In the genomic region with DNA sequence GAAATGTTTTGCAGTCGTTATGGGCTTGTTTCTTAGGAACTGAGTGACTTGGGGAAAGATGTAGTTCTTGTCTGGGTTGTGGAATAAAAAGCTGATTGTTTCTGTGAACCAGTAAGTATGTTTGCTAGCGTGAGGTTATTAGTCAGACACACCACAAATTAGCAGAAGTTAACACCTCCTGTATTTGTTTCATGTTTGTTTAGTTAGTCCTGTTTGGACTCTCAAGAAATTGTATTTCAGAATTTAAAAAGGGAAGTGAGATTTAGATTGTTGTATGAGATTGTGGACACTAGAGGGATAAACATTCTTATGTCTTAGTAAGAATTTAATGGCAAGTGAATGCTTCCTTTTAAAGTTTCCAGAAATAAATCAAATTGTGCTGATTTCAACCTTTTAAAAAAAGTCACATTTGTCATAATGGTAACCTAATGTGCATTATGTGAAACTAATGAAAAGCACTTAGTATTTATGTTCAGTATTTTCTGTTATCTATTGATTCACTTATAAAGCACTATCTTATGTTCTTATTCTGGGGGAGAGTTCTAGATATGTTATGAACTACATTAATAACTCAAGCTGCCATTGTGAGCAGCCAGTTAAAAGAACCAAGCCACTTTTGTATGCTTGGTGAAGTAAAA, we compare ENCODE assay signal across 9 cellular contexts. TPM values are rescaled to one million over a fixed set of nuclear protein-coding genes. Genes with fewer than 3 reads are reported as not detected.
DNase-seq lines count a peak whose midpoint lies in the region; ATAC-seq, FAIRE-seq and TF ChIP-seq lines count a peak whose summit lies in the region.
"Had no signal": no experiment of that assay in that cellular context is flagged by ENCODE, and none has a peak within 500 bp of the region (broad histone marks: within the 10 kb centered on the region; RNA-seq: fewer than 3 reads in every experiment).

No MANE protein-coding gene starts in this region.

- no peaks in the 10 kb centered on the region for H3K9me3 Mint-ChIP-seq in progenitor cell of endocrine pancreas (ENCODE audit: low read depth)

- peaks cover 12% of the 10 kb centered on the region for H3K4me1 Mint-ChIP-seq in progenitor cell of endocrine pancreas (ENCODE audit: low read depth)

- ATAC-seq in GM18867 (IDR thresholded peaks at IDR 0.05; ENCODE audit: unreplicated experiment), result peak; percentile 98
- peak; percentile 97 for ATAC-seq in HG02885 (IDR thresholded peaks at IDR 0.05; ENCODE audit: poor library complexity, unreplicated experiment)

- H3K27me3 Mint-ChIP-seq in progenitor cell of endocrine pancreas, result no peaks in the 10 kb centered on the region

- intact Hi-C loops in kidney (cut with DNase I), result no loop called here

- no peak overlapping the region for H3K4me3 Mint-ChIP-seq in progenitor cell of endocrine pancreas (ENCODE audit: low read depth)

- DNase-seq in RPMI7951 (ENCODE audit: low read depth) (peak; percentile 16), kidney (no peak), substantia nigra (lab: John Stamatoyannopoulos, UW) (no peak), progenitor cell of endocrine pancreas (ENCODE audit: low spot score, unreplicated experiment) (no peak), NCI-H146 (lab: John Stamatoyannopoulos, UW) (no peak)
- no peak for DNase-seq in activated CD4-positive, alpha-beta T cell treated with anti-CD3 and anti-CD28 coated beads, Interleukin-2, amount 50 U/mL, for 1 hour

- no peaks in the 10 kb centered on the region for H3K9me3 ChIP-seq in kidney (ENCODE audit: control insufficient read depth in 1 of 2, low read length in 2 of 2)

- no peak overlapping the region for H3K4me3 ChIP-seq in kidney (ENCODE audit: low read length in 2 of 2)
- H3K4me3 ChIP-seq: lung had no signal

- peaks cover 4 to 8% of the 10 kb centered on the region in 2 donors for H3K4me1 ChIP-seq in kidney (ENCODE audit: control insufficient read depth in 1 of 2, insufficient read depth in 1 of 2, low read depth in 1 of 2, low read length in 2 of 2)

- H3K36me3 Mint-ChIP-seq in progenitor cell of endocrine pancreas (ENCODE audit: insufficient read depth), result peaks cover 7% of the 10 kb centered on the region

- peaks cover 12% of the 10 kb centered on the region in 2 donors for H3K36me3 ChIP-seq in kidney (ENCODE audit: control insufficient read depth in 1 of 2, insufficient read depth in 2 of 2, low read length in 2 of 2)

- H3K27ac ChIP-seq in kidney (ENCODE audit: low read depth in 2 of 2, low read length in 2 of 2) (peak overlapping the region in 1 of 2 donors; percentile 67), substantia nigra (ENCODE audit: low read depth, low read length, poor library complexity, severe bottlenecking) (no peak overlapping the region)

- H3K9ac ChIP-seq in kidney (ENCODE audit: low read length in 2 of 2), result no peak overlapping the region

- peak; percentile 92 for FAIRE-seq in kidney (lab: Jason Lieb, UNC)

- H3K27ac Mint-ChIP-seq in progenitor cell of endocrine pancreas, result no peak overlapping the region

- TF ChIP-seq CTCF in kidney (IDR thresholded peaks at IDR 0.05; ENCODE audit: borderline replicate concordance, extremely low read depth, insufficient read depth) (no peak), progenitor cell of endocrine pancreas (IDR thresholded peaks at IDR 0.05; ENCODE audit: unreplicated experiment) (no peak)

RNA-seq across cellular contexts. Expression of a gene that starts 25.6 kb away (rescaled TPM):
- total RNA-seq in RPMI7951 (2014; rRNA removed; shearing (Covaris generic)), result 14.8 and 16.9 TPM in 2 replicates
- 43.6 TPM for total RNA-seq in kidney
- 10.4 TPM for polyA plus RNA-seq in kidney (ENCODE audit: insufficient read depth, low read depth, low replicate concordance)
- total RNA-seq in progenitor cell of endocrine pancreas, result 35.2 TPM in 2 replicates

RNA-seq across cellular contexts. Expression of a gene that starts 47.1 kb away (rescaled TPM):
- total RNA-seq in RPMI7951 (2014; rRNA removed; shearing (Covaris generic)), result 64.3 and 69.7 TPM in 2 replicates
- total RNA-seq in kidney, result 21.0 TPM
- polyA plus RNA-seq in kidney (ENCODE audit: insufficient read depth, low read depth, low replicate concordance), result 39.8 TPM
- 19.8 and 20.8 TPM in 2 replicates for total RNA-seq in progenitor cell of endocrine pancreas
